In the genomic region with DNA sequence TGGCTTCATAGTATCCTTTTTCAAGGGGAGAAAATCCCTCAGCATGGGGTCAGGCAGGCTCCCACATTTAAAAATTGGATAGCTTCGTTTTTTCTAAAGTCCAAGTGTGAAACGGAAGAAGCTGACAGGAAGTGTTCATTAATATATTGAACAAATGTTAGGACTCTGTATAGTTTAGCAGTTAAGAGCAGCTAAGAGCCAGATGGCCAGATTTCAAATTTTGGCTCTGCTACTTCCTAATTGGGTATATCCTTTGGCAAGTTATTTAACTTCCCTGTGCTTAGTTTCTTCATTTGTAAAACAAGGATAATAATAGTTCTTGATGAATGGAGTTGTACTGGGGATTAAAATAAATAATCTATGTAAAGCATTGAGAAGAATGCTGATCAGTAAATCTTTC, we compare ENCODE assay signal across 21 cellular contexts.
"Had no signal": no experiment of that assay in that cellular context is flagged by ENCODE, and none has a peak within 500 bp of the region (broad histone marks: within the 10 kb centered on the region; RNA-seq: fewer than 3 reads in every experiment).

No MANE protein-coding gene starts in this region.

- H3K27me3 ChIP-seq: adrenal gland, breast epithelium, SJSA1 had no signal

- H3K4me1 ChIP-seq: adrenal gland, breast epithelium, SJSA1 had no signal

- ATAC-seq: activated CD8-positive, alpha-beta T cell treated with anti-CD3 and anti-CD28 coated beads, Interleukin-2, amount 10 ng/mL, durations not matched to agents 7 days and 5 days; WTC11 had no signal

- DNase-seq: activated CD4-positive, alpha-beta T cell treated with anti-CD3 and anti-CD28 coated beads for 48 hours; activated CD4-positive, alpha-beta T cell treated with anti-CD3 and anti-CD28 coated beads, Interleukin-2, amount 50 U/mL, for 4 hours; activated CD4-positive, CD25-positive, alpha-beta regulatory T cell treated with anti-CD3 and anti-CD28 coated beads, Interleukin-2, amount 50 U/mL, for 72 hours; activated CD8-positive, alpha-beta memory T cell treated with anti-CD3 and anti-CD28 coated beads, Interleukin-2, amount 50 U/mL, for 48 hours; activated CD8-positive, alpha-beta T cell treated with anti-CD3 and anti-CD28 coated beads, Interleukin-2, amount 10 ng/mL, durations not matched to agents 7 days and 5 days; activated naive CD4-positive, alpha-beta T cell treated with anti-CD3 and anti-CD28 coated beads, Interleukin-2, amount 50 U/mL, for 16 hours; activated naive CD8-positive, alpha-beta T cell treated with anti-CD3 and anti-CD28 coated beads, Interleukin-2, amount 10 ng/mL, durations not matched to agents 7 days and 5 days; activated T-cell treated with anti-CD3 and anti-CD28 coated beads, Interleukin-2, amount 50 U/mL, for 1 hour; adrenal gland; caudate nucleus; MM.1S; NCI-H1105; NCI-H1436; NCI-H1694 treated with DMSO at 0.1 percent for 48 hours; NCI-H2029 treated with DMSO at 0.1 percent for 48 hours; NCI-H526 treated with DMSO at 0.1 percent for 48 hours; NK-92 treated with Interleukin-12 subunit alpha and Interleukin-12 subunit beta, amount 100 ng/mL, for 24 hours; SHP77 had no signal

- H3K36me3 ChIP-seq: adrenal gland, breast epithelium, SJSA1 had no signal

- H3K27ac ChIP-seq: adrenal gland, breast epithelium, SJSA1 had no signal

- H3K4me3 ChIP-seq: adrenal gland, breast epithelium, SJSA1 had no signal

- H3K9me3 ChIP-seq: adrenal gland, breast epithelium, SJSA1 had no signal
